1 cellular context compared by ENCODE assay signal in the genomic region with DNA sequence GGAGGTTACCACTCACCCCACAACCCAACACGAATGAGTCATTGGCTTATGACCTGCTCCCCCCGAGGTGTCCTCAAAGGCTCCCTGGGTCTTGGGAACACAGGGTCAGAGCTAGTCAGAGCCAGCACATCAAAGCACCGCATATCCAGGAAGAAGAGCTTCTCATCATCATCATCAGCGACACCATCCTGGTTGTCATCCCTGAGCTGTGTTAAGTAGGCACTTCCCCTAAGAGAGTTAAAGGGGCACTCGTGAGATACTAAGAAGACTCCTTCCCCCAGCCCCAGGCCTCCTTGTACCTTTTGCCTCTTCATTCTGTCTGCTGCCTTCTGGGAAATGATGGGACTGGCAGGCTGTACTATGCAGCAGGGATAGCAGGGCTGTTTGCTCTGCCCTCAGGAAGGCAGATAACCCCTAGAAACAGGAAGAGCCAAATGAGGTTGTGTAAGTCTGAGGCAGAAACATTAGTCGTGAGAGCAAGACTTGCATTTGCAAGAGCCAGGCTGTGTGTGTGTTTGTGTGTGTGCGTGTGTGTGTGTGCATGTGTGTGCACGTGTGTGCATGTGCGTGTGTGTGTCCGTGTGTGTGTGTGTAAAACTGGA.
TF ChIP-seq lines count a peak whose summit lies in the region.

No MANE protein-coding gene starts in this region.

TF ChIP-seq in H1, 55 proteins besides CTCF, POLR2A, EP300 and RAD21 (continued from another document):
- TF ChIP-seq GTF2F1 (IDR thresholded peaks at IDR 0.05; ENCODE audit: borderline replicate concordance, low read depth, low read length), result no peak
- no peak for TF ChIP-seq SUZ12 (IDR thresholded peaks at IDR 0.05; ENCODE audit: low read length)
- TF ChIP-seq MAX (IDR thresholded peaks at IDR 0.05), result no peak
- TF ChIP-seq TAF7 (optimal IDR thresholded peaks at IDR 0.05; ENCODE audit: borderline replicate concordance, low read depth, low read length), result no peak
TF ChIP-seq in H1: peak in this region for 0.
